Comparison of ENCODE assay signal across 15 cellular contexts in the genomic region with DNA sequence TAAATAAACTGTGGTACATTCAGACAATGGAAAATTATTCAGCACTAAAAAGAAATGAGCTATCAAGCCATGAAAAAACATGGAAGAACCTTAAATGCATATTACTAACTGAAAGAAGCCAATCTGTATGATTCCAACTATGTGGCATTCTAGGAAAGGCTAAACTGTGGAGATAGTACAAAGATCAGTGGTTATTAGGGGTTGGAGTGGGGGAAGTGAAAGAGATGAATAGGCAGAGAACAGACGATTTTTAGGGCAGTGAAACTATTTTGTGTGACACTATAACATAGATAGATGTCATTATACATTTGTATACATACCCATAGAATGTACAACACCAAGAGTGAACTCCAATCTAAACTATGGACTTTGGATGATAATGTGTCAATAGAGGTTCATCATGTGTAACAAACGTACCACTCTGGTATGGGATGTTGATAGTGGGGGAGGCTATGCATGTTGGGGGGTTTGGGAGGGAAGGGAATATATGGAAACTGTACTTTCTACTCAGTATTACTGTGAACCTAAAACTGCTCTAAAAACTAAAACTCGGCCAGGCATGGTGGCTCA.
"Had no signal": no experiment of that assay in that cellular context is flagged by ENCODE, and none has a peak within 500 bp of the region (broad histone marks: within the 10 kb centered on the region; RNA-seq: fewer than 3 reads in every experiment).

No MANE protein-coding gene starts in this region.

- H3K27me3 Mint-ChIP-seq: activated naive CD8-positive, alpha-beta T cell; T-helper 17 cell had no signal

- H3K4me1 ChIP-seq: parathyroid adenoma had no signal

- ATAC-seq: T-helper 17 cell, WTC11 had no signal

- H3K27ac ChIP-seq: parathyroid adenoma, thyroid gland had no signal

- H3K36me3 Mint-ChIP-seq: WTC11 had no signal

- H3K36me3 ChIP-seq: thyroid gland had no signal

- H3K4me3 Mint-ChIP-seq: activated naive CD8-positive, alpha-beta T cell; endodermal cell; mesothelial cell of epicardium; T-helper 17 cell; WTC11 had no signal

- H3K4me3 ChIP-seq: lung, thyroid gland had no signal

- H3K27me3 ChIP-seq: thyroid gland had no signal

- DNase-seq: activated CD4-positive, alpha-beta T cell treated with anti-CD3 and anti-CD28 coated beads for 48 hours; activated effector memory CD4-positive, alpha-beta T cell treated with anti-CD3 and anti-CD28 coated beads, Interleukin-2, amount 50 U/mL, for 16 hours; anterior cingulate cortex; cerebellar nuclear complex; dermis blood vessel endothelial cell; endodermal cell; head of caudate nucleus; stimulated activated CD4-positive, alpha-beta T cell treated with anti-CD3 and anti-CD28 coated beads, Interleukin-1b, Interleukin-23, amount 100 ng/mL, for 48 hours; T-helper 17 cell; thyroid gland had no signal

- H3K27ac Mint-ChIP-seq: activated naive CD8-positive, alpha-beta T cell; endodermal cell; mesothelial cell of epicardium; T-helper 17 cell; WTC11 had no signal

- H3K4me1 Mint-ChIP-seq: endodermal cell, WTC11 had no signal

- H3K9me3 ChIP-seq: thyroid gland had no signal
